Comparison of ENCODE assay signal across 8 cellular contexts in genomic region chr9:6080154-6080716, GRCh38.
DNase-seq lines count a peak whose midpoint lies in the region; ATAC-seq and TF ChIP-seq lines count a peak whose summit lies in the region.

No MANE protein-coding gene starts in this region.

- H3K4me1 Mint-ChIP-seq in T-helper 17 cell = peaks cover 11% of the 10 kb centered on the region

- peaks cover 10% of the 10 kb centered on the region for H3K36me3 Mint-ChIP-seq in T-helper 17 cell (ENCODE audit: low read depth)

- no peaks in the 10 kb centered on the region for H3K9me3 ChIP-seq in T-helper 17 cell (ENCODE audit: control insufficient read depth, low read length, poor library complexity, severe bottlenecking)

- H3K4me3 ChIP-seq in HFF-Myc (replicated peaks; ENCODE audit: low read depth, low read length) = peak overlapping the region; percentile 32

- DNase-seq in EH (ENCODE audit: low read depth) = peak; percentile 89
- peak; percentile 75 for DNase-seq in HFF-Myc (ENCODE audit: extremely low read depth, low read depth)
- DNase-seq in NCI-H1436 (lab: John Stamatoyannopoulos, UW) = peak; percentile 85
- DNase-seq in T-helper 17 cell = peak; percentile 22 to 52 (median 30)
- peak; percentile 82 for DNase-seq in astrocyte of the hippocampus (ENCODE audit: low read depth, low spot score)
- peak; percentile 72 for DNase-seq in hepatic stellate cell (ENCODE audit: low spot score)
- DNase-seq in retina = peak; percentile 64
- no peak for DNase-seq in AML-193 (lab: John Stamatoyannopoulos, UW)

- TF ChIP-seq CTCF in HFF-Myc (IDR thresholded peaks at IDR 0.05; ENCODE audit: low read depth, low read length, missing control alignments) = no peak

- peak overlapping the region; percentile 90 for H3K27ac Mint-ChIP-seq in T-helper 17 cell

- H3K27me3 Mint-ChIP-seq in T-helper 17 cell = peaks cover 17% of the 10 kb centered on the region

- ATAC-seq in T-helper 17 cell = peak; percentile 88

- H3K4me3 Mint-ChIP-seq in T-helper 17 cell = peak overlapping the region; percentile 96

Comparison
In these comparisons a context has a peak if more than half of its experiments do, and no peak if none do; other contexts are left out.
1. DNase-seq: peak in EH (single experiment), HFF-Myc (single experiment), NCI-H1436 (single experiment), T-helper 17 cell (3 of 3), astrocyte of the hippocampus (single experiment), hepatic stellate cell (single experiment) and retina (single experiment); none in AML-193 (0 of 2).